1 cellular context compared by ENCODE assay signal in the genomic region with DNA sequence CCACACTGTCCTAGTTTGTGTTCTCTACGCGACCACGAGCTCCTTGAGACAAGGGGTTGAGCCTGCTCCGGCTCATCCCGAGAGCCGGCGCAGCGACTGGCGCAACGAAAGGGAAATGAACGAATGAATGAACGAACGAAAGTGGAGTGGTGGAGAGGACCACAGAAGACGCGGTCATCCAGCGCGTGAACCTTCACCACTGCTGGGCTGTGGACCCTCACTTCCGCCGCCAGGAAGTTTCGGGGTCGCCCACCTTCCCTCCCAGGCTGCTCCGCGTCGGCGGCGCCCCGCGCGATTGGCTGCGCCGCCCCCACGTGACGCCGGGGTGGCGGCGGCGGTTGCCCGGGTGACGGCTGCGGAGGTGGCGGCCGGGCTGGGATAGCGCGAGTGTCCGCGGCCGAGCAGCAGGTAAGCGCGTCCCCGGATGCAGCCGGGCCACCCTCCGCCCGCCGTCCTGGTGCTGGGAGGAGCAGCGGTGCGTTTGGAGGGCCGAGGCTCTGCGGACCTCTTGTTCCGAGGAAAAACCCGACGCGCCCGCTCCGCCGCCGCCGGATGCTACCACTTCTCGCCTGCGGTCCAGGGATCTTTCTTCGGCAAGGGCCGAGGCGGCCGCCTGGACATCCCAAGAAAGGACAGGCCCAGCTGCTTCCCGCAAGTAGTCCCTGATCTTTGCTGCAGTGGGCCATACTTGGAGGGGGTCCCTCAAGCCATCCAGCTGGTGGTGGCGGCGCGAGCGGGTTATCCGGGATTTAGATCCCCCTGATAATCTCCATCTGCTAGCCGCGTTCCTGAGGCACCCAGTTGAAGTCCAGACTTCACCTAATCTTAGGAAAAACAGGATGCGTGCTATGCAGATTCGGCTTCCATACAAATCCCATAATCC.
TF ChIP-seq lines count a peak whose summit lies in the region.

A gene with protein sequence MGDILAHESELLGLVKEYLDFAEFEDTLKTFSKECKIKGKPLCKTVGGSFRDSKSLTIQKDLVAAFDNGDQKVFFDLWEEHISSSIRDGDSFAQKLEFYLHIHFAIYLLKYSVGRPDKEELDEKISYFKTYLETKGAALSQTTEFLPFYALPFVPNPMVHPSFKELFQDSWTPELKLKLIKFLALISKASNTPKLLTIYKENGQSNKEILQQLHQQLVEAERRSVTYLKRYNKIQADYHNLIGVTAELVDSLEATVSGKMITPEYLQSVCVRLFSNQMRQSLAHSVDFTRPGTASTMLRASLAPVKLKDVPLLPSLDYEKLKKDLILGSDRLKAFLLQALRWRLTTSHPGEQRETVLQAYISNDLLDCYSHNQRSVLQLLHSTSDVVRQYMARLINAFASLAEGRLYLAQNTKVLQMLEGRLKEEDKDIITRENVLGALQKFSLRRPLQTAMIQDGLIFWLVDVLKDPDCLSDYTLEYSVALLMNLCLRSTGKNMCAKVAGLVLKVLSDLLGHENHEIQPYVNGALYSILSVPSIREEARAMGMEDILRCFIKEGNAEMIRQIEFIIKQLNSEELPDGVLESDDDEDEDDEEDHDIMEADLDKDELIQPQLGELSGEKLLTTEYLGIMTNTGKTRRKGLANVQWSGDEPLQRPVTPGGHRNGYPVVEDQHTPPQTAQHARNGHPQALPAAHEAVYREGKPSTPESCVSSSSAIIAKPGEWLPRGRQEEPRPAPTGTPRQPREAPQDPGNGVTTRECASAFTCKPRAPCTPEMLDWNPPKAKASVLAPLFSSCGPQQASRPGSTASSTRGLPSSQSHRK (plus strand): TSS at position 341 of the 883 bp plus-strand sequence. CDS start 7,608 bp downstream, outside the sequence.

TF ChIP-seq in GM12878, 131 proteins besides CTCF, POLR2A, EP300 and RAD21 (continued from another document):
- TF ChIP-seq, protein P1, sequence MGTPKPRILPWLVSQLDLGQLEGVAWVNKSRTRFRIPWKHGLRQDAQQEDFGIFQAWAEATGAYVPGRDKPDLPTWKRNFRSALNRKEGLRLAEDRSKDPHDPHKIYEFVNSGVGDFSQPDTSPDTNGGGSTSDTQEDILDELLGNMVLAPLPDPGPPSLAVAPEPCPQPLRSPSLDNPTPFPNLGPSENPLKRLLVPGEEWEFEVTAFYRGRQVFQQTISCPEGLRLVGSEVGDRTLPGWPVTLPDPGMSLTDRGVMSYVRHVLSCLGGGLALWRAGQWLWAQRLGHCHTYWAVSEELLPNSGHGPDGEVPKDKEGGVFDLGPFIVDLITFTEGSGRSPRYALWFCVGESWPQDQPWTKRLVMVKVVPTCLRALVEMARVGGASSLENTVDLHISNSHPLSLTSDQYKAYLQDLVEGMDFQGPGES (IDR thresholded peaks at IDR 0.05): peak; percentile 62
- TF ChIP-seq GABPA (IDR thresholded peaks at IDR 0.05; ENCODE audit: low read depth) (peak; percentile 40; the same call in 1 of the 2 replicates), IRF4 (IDR thresholded peaks at IDR 0.05; ENCODE audit: low read depth, low read length) (0 out of 2 replicates have a peak, but pooled peaks have one; percentile 36), CHD4 (IDR thresholded peaks at IDR 0.05) (0 out of 2 replicates have a peak, but pooled peaks have one; percentile 51), LARP7 (IDR thresholded peaks at IDR 0.05) (peak; percentile 95; the same call in 1 of the 2 replicates), SMAD1 (IDR thresholded peaks at IDR 0.05; ENCODE audit: low read depth, partially characterized antibody) (peak; percentile 44), IKZF2 (IDR thresholded peaks at IDR 0.05) (peak in 1 of 2 experiments; percentile 40; a peak in 1 of 4 replicates), NR2F1 (conservative IDR thresholded peaks at IDR 0.05) (peak; percentile 78), DPF2 (IDR thresholded peaks at IDR 0.05) (peak; percentile 84), POU2F2 (IDR thresholded peaks at IDR 0.05; ENCODE audit: borderline replicate concordance, low read depth, low read length) (peak; percentile 76; the same call in 2 of the 3 replicates), POLR2AphosphoS2 (IDR thresholded peaks at IDR 0.05; ENCODE audit: low read depth, low read length) (no peak; the same call in 1 of the 2 replicates), GATAD2B (conservative IDR thresholded peaks at IDR 0.05; ENCODE audit: low read depth) (peak; percentile 96), SMAD5 (IDR thresholded peaks at IDR 0.05; ENCODE audit: low read depth) (peak; percentile 77; the same call in 1 of the 2 replicates), BHLHE40 (IDR thresholded peaks at IDR 0.05; ENCODE audit: borderline replicate concordance in 1 of 2, low read depth in 2 of 2, low read length in 1 of 2) (peak in 1 of 2 experiments; percentile 71; a peak in 2 of 4 replicates), SPI1 (IDR thresholded peaks at IDR 0.05; ENCODE audit: borderline replicate concordance, insufficient read depth, low read depth, low read length) (peak; percentile 61; the same call in 1 of the 2 replicates), PML (IDR thresholded peaks at IDR 0.05; ENCODE audit: low read length) (peak; percentile 77; the same call in 1 of the 2 replicates), SP1 (IDR thresholded peaks at IDR 0.05; ENCODE audit: low read depth, low read length) (peak; percentile 41)
- TF ChIP-seq, protein P2, sequence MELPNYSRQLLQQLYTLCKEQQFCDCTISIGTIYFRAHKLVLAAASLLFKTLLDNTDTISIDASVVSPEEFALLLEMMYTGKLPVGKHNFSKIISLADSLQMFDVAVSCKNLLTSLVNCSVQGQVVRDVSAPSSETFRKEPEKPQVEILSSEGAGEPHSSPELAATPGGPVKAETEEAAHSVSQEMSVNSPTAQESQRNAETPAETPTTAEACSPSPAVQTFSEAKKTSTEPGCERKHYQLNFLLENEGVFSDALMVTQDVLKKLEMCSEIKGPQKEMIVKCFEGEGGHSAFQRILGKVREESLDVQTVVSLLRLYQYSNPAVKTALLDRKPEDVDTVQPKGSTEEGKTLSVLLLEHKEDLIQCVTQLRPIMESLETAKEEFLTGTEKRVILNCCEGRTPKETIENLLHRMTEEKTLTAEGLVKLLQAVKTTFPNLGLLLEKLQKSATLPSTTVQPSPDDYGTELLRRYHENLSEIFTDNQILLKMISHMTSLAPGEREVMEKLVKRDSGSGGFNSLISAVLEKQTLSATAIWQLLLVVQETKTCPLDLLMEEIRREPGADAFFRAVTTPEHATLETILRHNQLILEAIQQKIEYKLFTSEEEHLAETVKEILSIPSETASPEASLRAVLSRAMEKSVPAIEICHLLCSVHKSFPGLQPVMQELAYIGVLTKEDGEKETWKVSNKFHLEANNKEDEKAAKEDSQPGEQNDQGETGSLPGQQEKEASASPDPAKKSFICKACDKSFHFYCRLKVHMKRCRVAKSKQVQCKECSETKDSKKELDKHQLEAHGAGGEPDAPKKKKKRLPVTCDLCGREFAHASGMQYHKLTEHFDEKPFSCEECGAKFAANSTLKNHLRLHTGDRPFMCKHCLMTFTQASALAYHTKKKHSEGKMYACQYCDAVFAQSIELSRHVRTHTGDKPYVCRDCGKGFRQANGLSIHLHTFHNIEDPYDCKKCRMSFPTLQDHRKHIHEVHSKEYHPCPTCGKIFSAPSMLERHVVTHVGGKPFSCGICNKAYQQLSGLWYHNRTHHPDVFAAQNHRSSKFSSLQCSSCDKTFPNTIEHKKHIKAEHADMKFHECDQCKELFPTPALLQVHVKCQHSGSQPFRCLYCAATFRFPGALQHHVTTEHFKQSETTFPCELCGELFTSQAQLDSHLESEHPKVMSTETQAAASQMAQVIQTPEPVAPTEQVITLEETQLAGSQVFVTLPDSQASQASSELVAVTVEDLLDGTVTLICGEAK (IDR thresholded peaks at IDR 0.05; ENCODE audit: borderline replicate concordance): peak; percentile 41; the same call in 1 of the 2 replicates
- TF ChIP-seq, protein P3, sequence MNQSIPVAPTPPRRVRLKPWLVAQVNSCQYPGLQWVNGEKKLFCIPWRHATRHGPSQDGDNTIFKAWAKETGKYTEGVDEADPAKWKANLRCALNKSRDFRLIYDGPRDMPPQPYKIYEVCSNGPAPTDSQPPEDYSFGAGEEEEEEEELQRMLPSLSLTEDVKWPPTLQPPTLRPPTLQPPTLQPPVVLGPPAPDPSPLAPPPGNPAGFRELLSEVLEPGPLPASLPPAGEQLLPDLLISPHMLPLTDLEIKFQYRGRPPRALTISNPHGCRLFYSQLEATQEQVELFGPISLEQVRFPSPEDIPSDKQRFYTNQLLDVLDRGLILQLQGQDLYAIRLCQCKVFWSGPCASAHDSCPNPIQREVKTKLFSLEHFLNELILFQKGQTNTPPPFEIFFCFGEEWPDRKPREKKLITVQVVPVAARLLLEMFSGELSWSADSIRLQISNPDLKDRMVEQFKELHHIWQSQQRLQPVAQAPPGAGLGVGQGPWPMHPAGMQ (IDR thresholded peaks at IDR 0.05; ENCODE audit: borderline replicate concordance): no peak
- TF ChIP-seq, protein P4, sequence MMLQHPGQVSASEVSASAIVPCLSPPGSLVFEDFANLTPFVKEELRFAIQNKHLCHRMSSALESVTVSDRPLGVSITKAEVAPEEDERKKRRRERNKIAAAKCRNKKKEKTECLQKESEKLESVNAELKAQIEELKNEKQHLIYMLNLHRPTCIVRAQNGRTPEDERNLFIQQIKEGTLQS (IDR thresholded peaks at IDR 0.05; ENCODE audit: borderline replicate concordance, extremely low read depth, low read depth, low read length): peak; percentile 94
- TF ChIP-seq, protein P5, sequence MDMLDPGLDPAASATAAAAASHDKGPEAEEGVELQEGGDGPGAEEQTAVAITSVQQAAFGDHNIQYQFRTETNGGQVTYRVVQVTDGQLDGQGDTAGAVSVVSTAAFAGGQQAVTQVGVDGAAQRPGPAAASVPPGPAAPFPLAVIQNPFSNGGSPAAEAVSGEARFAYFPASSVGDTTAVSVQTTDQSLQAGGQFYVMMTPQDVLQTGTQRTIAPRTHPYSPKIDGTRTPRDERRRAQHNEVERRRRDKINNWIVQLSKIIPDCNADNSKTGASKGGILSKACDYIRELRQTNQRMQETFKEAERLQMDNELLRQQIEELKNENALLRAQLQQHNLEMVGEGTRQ (IDR thresholded peaks at IDR 0.05; ENCODE audit: borderline replicate concordance, low read depth, low read length): peak; percentile 96
